ENCODE assay signal across 1 cellular context in genomic region chr17:2030779-2031163, GRCh38.
TF ChIP-seq lines count a peak whose summit lies in the region.

No MANE protein-coding gene starts in this region.

TF ChIP-seq in endothelial cell of umbilical vein, 7 proteins besides CTCF, POLR2A, EP300 and RAD21 (continued from another document):
- TF ChIP-seq GATA2 (IDR thresholded peaks at IDR 0.05; ENCODE audit: insufficient read depth, insufficient read length, low read depth, low read length), result no peak
- TF ChIP-seq MYC (IDR thresholded peaks at IDR 0.05; ENCODE audit: low read depth, low read length), result no peak
- no peak for TF ChIP-seq FOS (IDR thresholded peaks at IDR 0.05; ENCODE audit: borderline replicate concordance, insufficient read depth, low read length)
- TF ChIP-seq, protein P1, sequence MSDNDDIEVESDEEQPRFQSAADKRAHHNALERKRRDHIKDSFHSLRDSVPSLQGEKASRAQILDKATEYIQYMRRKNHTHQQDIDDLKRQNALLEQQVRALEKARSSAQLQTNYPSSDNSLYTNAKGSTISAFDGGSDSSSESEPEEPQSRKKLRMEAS (IDR thresholded peaks at IDR 0.05; ENCODE audit: insufficient read depth, insufficient read length), result no peak
